Comparison of ENCODE assay signal across 9 cellular contexts in the genomic region with DNA sequence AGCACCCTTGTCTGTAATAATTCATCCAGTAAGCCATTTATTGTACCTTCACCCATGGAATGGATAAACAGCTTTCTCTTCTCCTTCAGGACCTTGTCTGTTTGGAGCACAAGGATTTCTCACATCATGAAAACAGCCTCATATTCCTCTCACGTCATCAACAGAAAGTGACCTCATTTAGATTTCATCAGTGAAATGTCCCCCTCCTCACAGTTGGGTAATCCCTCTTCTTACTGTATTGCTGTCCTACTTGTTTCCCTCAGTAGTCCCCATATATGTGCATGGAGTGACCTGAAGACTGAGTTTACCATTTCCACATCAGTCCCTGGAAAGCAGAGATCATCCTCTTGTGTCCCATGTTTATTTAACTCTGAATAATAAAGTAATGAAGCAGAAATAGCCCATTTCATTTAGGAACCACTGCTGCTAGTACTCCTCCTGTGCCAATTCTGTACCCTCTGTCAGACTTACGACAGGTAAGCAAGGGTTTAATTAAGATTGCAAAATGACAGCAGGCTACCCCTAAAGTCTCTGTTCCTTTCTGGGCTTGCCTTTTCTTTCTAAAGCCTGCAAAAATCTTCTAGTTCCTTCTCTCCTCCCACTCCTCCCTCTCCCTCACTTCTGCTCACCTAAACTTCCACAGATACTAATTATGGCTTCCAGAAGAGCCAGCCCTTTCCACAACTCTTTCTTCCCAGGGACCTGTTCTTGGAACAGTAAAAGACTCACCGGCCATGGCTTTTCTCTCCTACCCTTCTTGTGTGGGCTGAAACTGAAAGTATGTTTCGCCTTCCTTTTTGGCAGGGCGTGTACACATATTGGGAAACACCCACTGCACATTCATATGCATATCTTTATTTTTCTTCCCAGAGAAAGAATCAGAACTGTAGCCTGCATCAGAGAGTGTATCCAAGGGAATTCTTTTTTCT. TPM values are rescaled to one million over a fixed set of nuclear protein-coding genes. Genes with fewer than 3 reads are reported as not detected.
A peak's percentile ranks its signal among the peaks of the same experiment; 100 is the strongest.
DNase-seq lines count a peak whose midpoint lies in the region; ATAC-seq, FAIRE-seq and TF ChIP-seq lines count a peak whose summit lies in the region.
"Not testable (repeated sequence)": the region's sequence is repeated elsewhere in the genome, so short reads cannot be mapped to it uniquely, and the experiment has no call there.
"Had no signal": no experiment of that assay in that cellular context is flagged by ENCODE, and none has a peak within 500 bp of the region (broad histone marks: within the 10 kb centered on the region; RNA-seq: fewer than 3 reads in every experiment).

Gene CARD16, minus strand, starts transcription at position 774 of the 929 bp plus-strand sequence. Its CDS starts 38 bp downstream, at position 736.

- H3K27me3 ChIP-seq in BLaER1, right lobe of liver: not testable (repeated sequence)

- H3K9me3 Mint-ChIP-seq in activated CD8-positive, alpha-beta T cell treated with anti-CD3 and anti-CD28 coated beads, Interleukin-2, amount 10 ng/mL, durations not matched to agents 7 days and 5 days (ENCODE audit: insufficient read depth), result not testable (repeated sequence)

- TF ChIP-seq CTCF in NB4 (IDR thresholded peaks at IDR 0.05; ENCODE audit: low read depth, low read length); right lobe of liver (IDR thresholded peaks at IDR 0.05): not testable (repeated sequence)

- not testable (repeated sequence) for H3K27me3 Mint-ChIP-seq in activated CD8-positive, alpha-beta T cell treated with anti-CD3 and anti-CD28 coated beads, Interleukin-2, amount 10 ng/mL, durations not matched to agents 7 days and 5 days (ENCODE audit: low read depth)

- peak within 1 kb of the TSS; percentile 55; the same call in 1 of the 2 replicates for H3K27ac ChIP-seq in BLaER1
- peak within 1 kb of the TSS; percentile 60 to 76 (median 67) for H3K27ac ChIP-seq in right lobe of liver

- H3K9me3 ChIP-seq in BLaER1, right lobe of liver: not testable (repeated sequence)

- ATAC-seq in HG02970 (IDR thresholded peaks at IDR 0.05; ENCODE audit: low FRiP score, unreplicated experiment) (peak; percentile 98), right lobe of liver (peak; percentile 85 to 88 (median 86))
- peak; percentile 96 for ATAC-seq in activated CD8-positive, alpha-beta T cell treated with anti-CD3 and anti-CD28 coated beads, Interleukin-2, amount 10 ng/mL, durations not matched to agents 7 days and 5 days

- H3K4me1 Mint-ChIP-seq in activated CD8-positive, alpha-beta T cell treated with anti-CD3 and anti-CD28 coated beads, Interleukin-2, amount 10 ng/mL, durations not matched to agents 7 days and 5 days (ENCODE audit: low read depth), result peaks cover 47% of the 10 kb centered on the region

- H3K4me2 ChIP-seq in BLaER1, result peak within 1 kb of the TSS; percentile 60

- H3K9ac ChIP-seq in BLaER1, result not testable (repeated sequence)

- H4K20me1 ChIP-seq in BLaER1, result not testable (repeated sequence)

- intact Hi-C loops in right lobe of liver (cut with DNase I), result not testable (repeated sequence)

- WGBS in right lobe of liver (ENCODE audit: insufficient coverage, low coverage, low lambda C conversion rate, missing lambda C conversion rate), result 28% methylated on average over 5 of the region's 5 CpGs

- POLR2A ChIA-PET in activated CD8-positive, alpha-beta T cell treated with anti-CD3 and anti-CD28 coated beads, Interleukin-2, amount 10 ng/mL, durations not matched to agents 7 days and 5 days (lab: Charles Lee), result not testable (repeated sequence)

- not testable (repeated sequence) for H3K4me1 ChIP-seq in BLaER1, right lobe of liver

- FAIRE-seq in GM19239 (lab: Jason Lieb, UNC), result peak; percentile 96

- TF ChIP-seq POLR2A in NB4 (IDR thresholded peaks at IDR 0.05; ENCODE audit: extremely low read depth, insufficient read length), result peak; percentile 17
- TF ChIP-seq POLR2A in right lobe of liver (IDR thresholded peaks at IDR 0.05), result not testable (repeated sequence)

- H3K36me3 Mint-ChIP-seq in activated CD8-positive, alpha-beta T cell treated with anti-CD3 and anti-CD28 coated beads, Interleukin-2, amount 10 ng/mL, durations not matched to agents 7 days and 5 days (ENCODE audit: low read depth), result peaks cover 35% of the 10 kb centered on the region

- H3K4me3 Mint-ChIP-seq in activated CD8-positive, alpha-beta T cell treated with anti-CD3 and anti-CD28 coated beads, Interleukin-2, amount 10 ng/mL, durations not matched to agents 7 days and 5 days, result peak within 1 kb of the TSS; percentile 89

- peak; percentile 4 for DNase-seq in GM19239 (ENCODE audit: insufficient read length, low spot score)
- DNase-seq in NB4 (ENCODE audit: low read depth), result peak; percentile 75
- peak; percentile 70 for DNase-seq in activated CD8-positive, alpha-beta T cell treated with anti-CD3 and anti-CD28 coated beads, Interleukin-2, amount 10 ng/mL, durations not matched to agents 7 days and 5 days
- DNase-seq in dermis microvascular lymphatic vessel endothelial cell (ENCODE audit: low read depth in 2 of 2), result peak; percentile 66 to 67
- DNase-seq in right lobe of liver, result not testable (repeated sequence)
- peak; percentile 16 to 38 for DNase-seq in stimulated activated CD4-positive, alpha-beta T cell treated with anti-CD3 and anti-CD28 coated beads, Interleukin-2, amount 100 ng/mL, for 24 hours

- peak within 1 kb of the TSS; percentile 31; the same call in 1 of the 2 replicates for H3K4me3 ChIP-seq in BLaER1
- peak within 1 kb of the TSS; percentile 62 for H3K4me3 ChIP-seq in NB4 (ENCODE audit: low read depth, low read length)
- peak within 1 kb of the TSS; percentile 30 to 40 (median 33) for H3K4me3 ChIP-seq in right lobe of liver

- CTCF ChIA-PET in activated CD8-positive, alpha-beta T cell treated with anti-CD3 and anti-CD28 coated beads, Interleukin-2, amount 10 ng/mL, durations not matched to agents 7 days and 5 days (lab: Charles Lee), result interaction anchor here (2.2 kb wide), 1 partner anchor 12 kb away, joined by 10 read pairs; no protein-coding TSS in a partner anchor

- H3K36me3 ChIP-seq in BLaER1, right lobe of liver: not testable (repeated sequence)

- H3K27ac Mint-ChIP-seq in activated CD8-positive, alpha-beta T cell treated with anti-CD3 and anti-CD28 coated beads, Interleukin-2, amount 10 ng/mL, durations not matched to agents 7 days and 5 days, result peak within 1 kb of the TSS; percentile 92

RNA-seq across cellular contexts. Expression of gene CARD16, which starts in this region (rescaled TPM):
- total RNA-seq in activated CD8-positive, alpha-beta T cell treated with anti-CD3 and anti-CD28 coated beads, Interleukin-2, amount 10 ng/mL, durations not matched to agents 7 days and 5 days, result 10 to 100 TPM; 70.8 to 73.9 TPM
- total RNA-seq in dermis microvascular lymphatic vessel endothelial cell (53.5 and 65.6 TPM in 2 replicates), right lobe of liver (10 to 100 TPM in 2 of 6 experiments, 1 to 10 TPM in 4; 1.8 to 12.8 (median 7.1) TPM)
- total RNA-seq: LHCN-M2 had no signal
